In genomic region chr5:43485406-43485805, GRCh38 we compare ENCODE assay signal across 10 cellular contexts. TPM values are rescaled to one million over a fixed set of nuclear protein-coding genes. Genes with fewer than 3 reads are reported as not detected.
DNase-seq lines count a peak whose midpoint lies in the region; ATAC-seq, FAIRE-seq and TF ChIP-seq lines count a peak whose summit lies in the region.
"Had no signal": no experiment of that assay in that cellular context is flagged by ENCODE, and none has a peak within 500 bp of the region (broad histone marks: within the 10 kb centered on the region; RNA-seq: fewer than 3 reads in every experiment).

No MANE protein-coding gene starts in this region.

- H3K4me1 ChIP-seq in A549: peaks cover 22% of the 10 kb centered on the region

- peak overlapping the region; percentile 8; the same call in 1 of the 3 replicates for H3K4me2 ChIP-seq in A549

- ATAC-seq in A549 (no peak), T-helper 17 cell (no peak), GM21528 (IDR thresholded peaks at IDR 0.05; ENCODE audit: low FRiP score, unreplicated experiment) (no peak), GM19351 (IDR thresholded peaks at IDR 0.05; ENCODE audit: unreplicated experiment) (no peak)

- TF ChIP-seq CTCF in A549 (IDR thresholded peaks at IDR 0.05): no peak

- H3K4me3 ChIP-seq in A549: no peak overlapping the region

- no peak for TF ChIP-seq POLR2A in A549 (IDR thresholded peaks at IDR 0.05; ENCODE audit: low read length)
- no peak for TF ChIP-seq POLR2A in H54 (IDR thresholded peaks at IDR 0.05; ENCODE audit: low read depth, low read length)

- H3K9me3 ChIP-seq in A549: no peaks in the 10 kb centered on the region
- H3K9me3 ChIP-seq in T-helper 17 cell (ENCODE audit: control insufficient read depth, low read length, poor library complexity, severe bottlenecking): no peaks in the 10 kb centered on the region

- peak in 1 of 2 experiments; percentile 18 for DNase-seq in A549 (ENCODE audit: low read depth in 1 of 2, low spot score in 1 of 2)
- no peak for DNase-seq in H54 (ENCODE audit: insufficient read length, low spot score)
- no peak for DNase-seq in T-helper 17 cell
- peak; percentile 6 for DNase-seq in iris pigment epithelial cell (ENCODE audit: low read depth)
- DNase-seq in activated effector memory CD4-positive, alpha-beta T cell treated with Interleukin-2 at 50 U/mL for 16 hours: no peak
- no peak for DNase-seq in GM03348 (ENCODE audit: low spot score)
- DNase-seq: amniotic stem cell, NCI-H146 had no signal

- POLR2A ChIA-PET in A549 (lab: Yijun Ruan, JAX): interaction anchor here (2.1 to 2.8 kb wide), 3 partner anchors 10 to 364 kb away, joined by 13 to 31 read pairs (median 29); partner anchors contain the start of genes HMGCS1 and ZNF131

- no peaks in the 10 kb centered on the region for H3K27me3 Mint-ChIP-seq in T-helper 17 cell

- H3K27ac Mint-ChIP-seq in T-helper 17 cell: peak overlapping the region; percentile 98

- no peak for TF ChIP-seq EP300 in A549 (IDR thresholded peaks at IDR 0.05)

- WGBS in A549 (ENCODE audit: missing lambda C conversion rate): 88% methylated on average over 1 of the region's 2 CpGs

- FAIRE-seq in A549 (lab: Jason Lieb, UNC) (no peak), H54 (lab: Jason Lieb, UNC) (peak; percentile 65)

- CTCF ChIA-PET in A549 (lab: Yijun Ruan, JAX): interaction anchor here (0.6 to 3.6 kb wide), 10 partner anchors 13 to 254 kb away, joined by 4 to 55 read pairs (median 7); partner anchors contain the start of gene HMGCS1

- no peak for TF ChIP-seq RAD21 in A549 (conservative IDR thresholded peaks at IDR 0.05 in 1 of 2, IDR thresholded peaks at IDR 0.05 in 1 of 2)

- peak overlapping the region in 1 of 2 experiments; percentile 96; a peak in 1 of 6 replicates for H3K27ac ChIP-seq in A549

- no peaks in the 10 kb centered on the region for H3K36me3 Mint-ChIP-seq in T-helper 17 cell (ENCODE audit: low read depth)

- H3K4me3 Mint-ChIP-seq in T-helper 17 cell: peak overlapping the region; percentile 43

- peaks cover 21% of the 10 kb centered on the region for H3K4me1 Mint-ChIP-seq in T-helper 17 cell

TF ChIP-seq in A549, 52 proteins besides CTCF, POLR2A, EP300 and RAD21:
- no peak for TF ChIP-seq MAZ (IDR thresholded peaks at IDR 0.05; ENCODE audit: borderline replicate concordance, low read depth, low read length)
- TF ChIP-seq CHD4 (IDR thresholded peaks at IDR 0.05; ENCODE audit: borderline replicate concordance): no peak
- no peak for TF ChIP-seq E2F6 (IDR thresholded peaks at IDR 0.05; ENCODE audit: borderline replicate concordance, low read depth)
- no peak for TF ChIP-seq RNF2 (IDR thresholded peaks at IDR 0.05; ENCODE audit: borderline replicate concordance, low read depth)
- no peak for TF ChIP-seq RCOR1 (IDR thresholded peaks at IDR 0.05; ENCODE audit: low read depth, low read length)
- TF ChIP-seq EHF (CRISPR knock-in tag; IDR thresholded peaks at IDR 0.05): no peak
- TF ChIP-seq HOXB13 (CRISPR knock-in tag; IDR thresholded peaks at IDR 0.05; ENCODE audit: low read depth): no peak
- TF ChIP-seq PBX3 (IDR thresholded peaks at IDR 0.05): no peak
- TF ChIP-seq FOSL2 (IDR thresholded peaks at IDR 0.05): no peak
- TF ChIP-seq FOSL2 (CRISPR knock-in tag; IDR thresholded peaks at IDR 0.05): no peak
- no peak for TF ChIP-seq MAX (IDR thresholded peaks at IDR 0.05)

RNA-seq across cellular contexts. Expression of gene TMEM267, which starts 1.7 kb away (rescaled TPM):
- polyA plus RNA-seq in A549 (2011; rRNA removed) (46.1 and 47.3 TPM in 2 replicates), A549 (2017; fragmentation: RNase III; extraction: RNeasy Plus Mini Kit Qiagen cat#74134 plus additional on column Dnase treatment) (15.8 to 17.9 TPM (median 17.3 TPM) in 3 replicates)
- 8.9 and 12.5 TPM in 2 replicates for polyA plus RNA-seq in A549 (2012; cell fraction: cytosol; rRNA removed)
- polyA plus RNA-seq in A549 (2012; cell fraction: nucleus; rRNA removed): 4.0 and 8.7 TPM in 2 replicates
- polyA minus RNA-seq in A549 (2011; rRNA and poly(A)+ RNA removed): 17.9 and 22.7 TPM in 2 replicates
- 10 to 100 TPM in 1 of 2 donors, 1 to 10 TPM in 1; 9.1 to 10.6 TPM for total RNA-seq in T-helper 17 cell

RNA-seq across cellular contexts. Expression of gene C5orf34, which starts 29.5 kb away (rescaled TPM):
- polyA plus RNA-seq in A549 (2011; rRNA removed) (11.8 and 16.1 TPM in 2 replicates), A549 (2017; fragmentation: RNase III; extraction: RNeasy Plus Mini Kit Qiagen cat#74134 plus additional on column Dnase treatment) (7.1 to 7.7 TPM (median 7.6 TPM) in 3 replicates)
- 3.3 and 3.5 TPM in 2 replicates for polyA plus RNA-seq in A549 (2012; cell fraction: cytosol; rRNA removed)
- 3.7 and 4.5 TPM in 2 replicates for polyA plus RNA-seq in A549 (2012; cell fraction: nucleus; rRNA removed)
- polyA minus RNA-seq in A549 (2011; rRNA and poly(A)+ RNA removed): 3.0 and 4.3 TPM in 2 replicates
- total RNA-seq in T-helper 17 cell: 1 to 10 TPM in 1 of 2 donors, under 1 TPM in 1; 0.99 to 1.6 TPM
